1 cellular context compared by ENCODE assay signal in the genomic region with DNA sequence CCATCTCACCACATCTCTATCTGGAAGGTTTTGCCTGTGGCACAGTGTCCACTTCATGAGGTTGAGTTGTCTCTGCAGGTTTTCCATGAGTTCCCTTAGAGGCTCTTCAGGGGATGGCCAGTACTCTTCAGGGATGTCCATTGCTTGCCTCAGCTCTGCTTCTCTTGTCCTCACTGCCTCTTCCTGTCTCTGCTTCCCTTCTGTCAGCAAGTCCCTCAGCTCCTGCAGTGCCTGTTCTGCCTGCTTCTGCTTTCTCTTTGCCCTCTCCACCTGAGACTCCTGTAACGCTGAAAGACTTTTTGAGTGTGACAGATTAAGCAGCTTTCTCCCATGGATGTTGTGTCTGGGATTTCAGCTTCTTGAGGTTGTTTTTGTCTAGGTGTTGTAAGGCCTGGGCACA.
TF ChIP-seq lines count a peak whose summit lies in the region.

No MANE protein-coding gene starts in this region.

TF ChIP-seq in K562, 482 proteins besides CTCF, POLR2A, EP300 and RAD21:
- no peak for TF ChIP-seq ZBTB49 (CRISPR knock-in tag; IDR thresholded peaks at IDR 0.05; ENCODE audit: borderline replicate concordance)
- TF ChIP-seq ZNF431 (CRISPR knock-in tag; IDR thresholded peaks at IDR 0.05), result no peak
- no peak for TF ChIP-seq TARDBP (IDR thresholded peaks at IDR 0.05)
- TF ChIP-seq EWSR1 (IDR thresholded peaks at IDR 0.05; ENCODE audit: borderline replicate concordance, low read depth, partially characterized antibody), result no peak
- TF ChIP-seq XRCC4 (IDR thresholded peaks at IDR 0.05; ENCODE audit: extremely low read depth, insufficient read depth, insufficient read length), result no peak
